In genomic region chr12:7450667-7451066, GRCh38 we compare ENCODE assay signal across 25 cellular contexts. TPM values are rescaled to one million over a fixed set of nuclear protein-coding genes. Genes with fewer than 3 reads are reported as not detected.
"Had no signal": no experiment of that assay in that cellular context is flagged by ENCODE, and none has a peak within 500 bp of the region (broad histone marks: within the 10 kb centered on the region; RNA-seq: fewer than 3 reads in every experiment).

No MANE protein-coding gene starts in this region.

- H3K4me1 Mint-ChIP-seq: activated CD4-positive, alpha-beta T cell treated with anti-CD3 and anti-CD28 coated beads, Interleukin-2, amount 10 ng/mL, durations not matched to agents 7 days and 5 days; memory B cell; naive B cell; neural crest cell had no signal

- H3K4me3 Mint-ChIP-seq: activated CD4-positive, alpha-beta T cell treated with anti-CD3 and anti-CD28 coated beads, Interleukin-2, amount 10 ng/mL, durations not matched to agents 7 days and 5 days; activated CD8-positive, alpha-beta T cell treated with anti-CD3 and anti-CD28 coated beads, Interleukin-2, amount 10 ng/mL, durations not matched to agents 7 days and 5 days; activated T-cell treated with anti-CD3 and anti-CD28 coated beads, Interleukin-2, amount 50 U/mL, for 72 hours; memory B cell; naive B cell; neural crest cell had no signal

- H3K27me3 ChIP-seq: adrenal gland, breast epithelium, esophagus muscularis mucosa, heart right ventricle, right atrium auricular region, tibial nerve, uterus had no signal

- H3K27ac Mint-ChIP-seq: activated CD4-positive, alpha-beta T cell treated with anti-CD3 and anti-CD28 coated beads, Interleukin-2, amount 10 ng/mL, durations not matched to agents 7 days and 5 days; activated CD8-positive, alpha-beta T cell treated with anti-CD3 and anti-CD28 coated beads, Interleukin-2, amount 10 ng/mL, durations not matched to agents 7 days and 5 days; activated naive CD4-positive, alpha-beta T cell treated with anti-CD3 and anti-CD28 coated beads, Interleukin-2, amount 50 U/mL, for 72 hours; activated T-cell treated with anti-CD3 and anti-CD28 coated beads, Interleukin-2, amount 50 U/mL, for 72 hours; memory B cell had no signal

- H3K4me3 ChIP-seq: adrenal gland, breast epithelium, esophagus muscularis mucosa, heart right ventricle, mucosa of descending colon, prostate gland, right atrium auricular region, tibial nerve, uterus had no signal

- H3K36me3 ChIP-seq: adrenal gland, breast epithelium, esophagus muscularis mucosa, heart right ventricle, prostate gland, right atrium auricular region, tibial nerve, uterus had no signal

- H3K27ac ChIP-seq: adrenal gland, breast epithelium, esophagus muscularis mucosa, heart right ventricle, prostate gland, right atrium auricular region, tibial nerve, uterus had no signal

- H3K9me3 ChIP-seq: adrenal gland, breast epithelium, mucosa of descending colon, prostate gland, right atrium auricular region, uterus had no signal

- H3K4me1 ChIP-seq: adrenal gland, breast epithelium, esophagus muscularis mucosa, heart right ventricle, prostate gland, right atrium auricular region, tibial nerve, uterus had no signal

- H3K36me3 Mint-ChIP-seq: activated naive CD4-positive, alpha-beta T cell treated with anti-CD3 and anti-CD28 coated beads, Interleukin-2, amount 50 U/mL, for 72 hours; memory B cell had no signal

- H3K9me3 Mint-ChIP-seq: activated CD4-positive, alpha-beta T cell treated with anti-CD3 and anti-CD28 coated beads, Interleukin-2, amount 10 ng/mL, durations not matched to agents 7 days and 5 days; activated T-cell treated with anti-CD3 and anti-CD28 coated beads, Interleukin-2, amount 50 U/mL, for 72 hours had no signal

- DNase-seq: activated CD4-positive, alpha-beta T cell treated with anti-CD3 and anti-CD28 coated beads, Interleukin-2, amount 10 ng/mL, durations not matched to agents 7 days and 5 days; activated CD8-positive, alpha-beta memory T cell treated with anti-CD3 and anti-CD28 coated beads, Interleukin-2, amount 50 U/mL, for 4 hours; activated CD8-positive, alpha-beta T cell treated with anti-CD3 and anti-CD28 coated beads, Interleukin-2, amount 10 ng/mL, durations not matched to agents 7 days and 5 days; activated gamma-delta T cell; activated T-cell treated with anti-CD3 and anti-CD28 coated beads, Interleukin-2, amount 50 U/mL, for 72 hours; adrenal gland; cerebellar nuclear complex; effector CD4-positive, alpha-beta T cell; heart right ventricle; left ventricle myocardium superior; mucosa of descending colon; naive B cell; stimulated activated naive CD8-positive, alpha-beta T cell treated with anti-CD3 and anti-CD28 coated beads, Interleukin-15, Interleukin-2, amounts not matched to agents 100 U/mL and 50 U/mL, for 24 hours; substantia nigra; T1000; uterus had no signal

RNA-seq across cellular contexts. Expression of gene CD163L1, which starts 6.7 kb away (rescaled TPM):
- total RNA-seq: activated CD4-positive, alpha-beta T cell treated with anti-CD3 and anti-CD28 coated beads, Interleukin-2, amount 10 ng/mL, durations not matched to agents 7 days and 5 days; activated CD8-positive, alpha-beta T cell treated with anti-CD3 and anti-CD28 coated beads, Interleukin-2, amount 10 ng/mL, durations not matched to agents 7 days and 5 days; activated naive CD4-positive, alpha-beta T cell treated with anti-CD3 and anti-CD28 coated beads, Interleukin-2, amount 50 U/mL, for 72 hours; activated T-cell treated with anti-CD3 and anti-CD28 coated beads, Interleukin-2, amount 50 U/mL, for 72 hours had no signal

RNA-seq across cellular contexts. Expression of gene CD163, which starts 52.9 kb away (rescaled TPM):
- total RNA-seq: activated CD4-positive, alpha-beta T cell treated with anti-CD3 and anti-CD28 coated beads, Interleukin-2, amount 10 ng/mL, durations not matched to agents 7 days and 5 days; activated CD8-positive, alpha-beta T cell treated with anti-CD3 and anti-CD28 coated beads, Interleukin-2, amount 10 ng/mL, durations not matched to agents 7 days and 5 days; activated naive CD4-positive, alpha-beta T cell treated with anti-CD3 and anti-CD28 coated beads, Interleukin-2, amount 50 U/mL, for 72 hours; activated T-cell treated with anti-CD3 and anti-CD28 coated beads, Interleukin-2, amount 50 U/mL, for 72 hours; astrocyte; neural crest cell had no signal
